8 cellular contexts compared by ENCODE assay signal in the genomic region with DNA sequence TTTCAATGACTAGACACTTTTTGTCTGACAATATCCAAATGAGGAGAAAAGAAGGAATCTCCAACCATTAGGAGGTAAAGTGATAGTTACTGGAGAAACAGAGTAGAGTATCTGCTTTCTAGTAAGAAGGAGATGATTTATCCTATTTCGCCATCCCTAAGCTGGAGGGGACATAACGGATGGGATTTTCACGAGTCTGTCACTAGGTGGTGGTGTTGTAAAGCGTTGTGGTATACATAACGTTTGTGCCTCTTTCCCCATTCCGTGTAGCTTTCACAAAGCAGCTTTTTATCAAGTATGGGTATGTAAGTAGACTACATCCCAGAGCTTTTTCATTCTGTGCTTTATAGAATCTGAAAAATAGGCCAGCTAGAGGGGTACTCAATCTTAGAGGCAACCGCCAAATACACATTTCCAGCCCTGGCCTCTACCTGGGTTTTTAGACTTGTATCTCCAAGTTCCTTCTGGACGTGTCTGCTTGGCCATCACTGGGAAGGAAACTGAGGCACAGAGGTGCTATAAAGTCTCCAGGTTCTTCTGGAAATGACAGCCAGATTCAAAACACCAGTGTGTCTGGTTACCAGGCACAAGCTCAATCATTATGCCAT. TPM values are rescaled to one million over a fixed set of nuclear protein-coding genes. Genes with fewer than 3 reads are reported as not detected.
DNase-seq lines count a peak whose midpoint lies in the region; ATAC-seq and TF ChIP-seq lines count a peak whose summit lies in the region.

No MANE protein-coding gene starts in this region.

- H3F3A ChIP-seq in OCI-LY1 (ENCODE audit: insufficient read depth, low read length), result no peaks in the 10 kb centered on the region

- POLR2A ChIA-PET in AG04450 (lab: Yijun Ruan, JAX), result no interaction called here

- ATAC-seq in GM18502 (IDR thresholded peaks at IDR 0.05; ENCODE audit: poor library complexity, unreplicated experiment) (peak; percentile 69), GM19467 (IDR thresholded peaks at IDR 0.05; ENCODE audit: unreplicated experiment) (no peak)

- H2AFZ ChIP-seq in OCI-LY1 (ENCODE audit: low read length) (no peak overlapping the region), trophoblast cell (ENCODE audit: insufficient read depth, low read length, poor library complexity) (no peak overlapping the region)

- no CpG with 5 or more reads among the region's 8 CpGs for WGBS in trophoblast cell (ENCODE audit: extremely low coverage, insufficient coverage, insufficient read length)

- H3K27me3 ChIP-seq in AG04450 (ENCODE audit: control insufficient read depth, insufficient read depth, low read length) (no peaks in the 10 kb centered on the region), OCI-LY1 (ENCODE audit: insufficient read depth, low read length) (no peaks in the 10 kb centered on the region), trophoblast cell (ENCODE audit: insufficient read depth, low read length) (no peaks in the 10 kb centered on the region)

- no peak overlapping the region for H3K18ac ChIP-seq in trophoblast cell (ENCODE audit: low read length)

- H2BK5ac ChIP-seq in trophoblast cell (ENCODE audit: low read depth, low read length, poor library complexity), result no peak overlapping the region

- no peak overlapping the region for H4K8ac ChIP-seq in trophoblast cell (ENCODE audit: low read depth, low read length)

- H2BK120ac ChIP-seq in trophoblast cell (ENCODE audit: insufficient read depth, low read length, poor library complexity), result no peak overlapping the region

- H3K4ac ChIP-seq in trophoblast cell (ENCODE audit: low read depth, low read length), result no peak overlapping the region

- CTCF ChIA-PET in AG04450 (lab: Charles Lee), result interaction anchor here (0.5 to 4.4 kb wide), 38 partner anchors 10 to 835 kb away, joined by 3 to 66 read pairs (median 4); no protein-coding TSS in a partner anchor

- H3K23ac ChIP-seq in trophoblast cell (ENCODE audit: low read length), result no peak overlapping the region

- DNase-seq in AG04450 (ENCODE audit: low read depth, low spot score) (peak; percentile 65), Kasumi-1 (lab: John Stamatoyannopoulos, UW) (peak; percentile 85 to 93), globus pallidus (ENCODE audit: low spot score) (peak; percentile 73), trophoblast cell (peak; percentile 54 to 90)
- peak; percentile 29 for DNase-seq in activated naive CD4-positive, alpha-beta T cell treated with Interleukin-2 at 50 U/mL for 16 hours

- H3K79me2 ChIP-seq in OCI-LY1 (ENCODE audit: insufficient read depth, low read length), result no peaks in the 10 kb centered on the region
- H3K79me2 ChIP-seq in trophoblast cell (ENCODE audit: control insufficient read depth, insufficient read depth, low read length, poor library complexity), result no peaks in the 10 kb centered on the region

- no peak overlapping the region for H3K4me2 ChIP-seq in OCI-LY1 (ENCODE audit: low read length)
- no peak overlapping the region for H3K4me2 ChIP-seq in trophoblast cell (ENCODE audit: low read length)

- H4K12ac ChIP-seq in trophoblast cell (ENCODE audit: low read depth, low read length), result no peak overlapping the region

- H3K9me3 ChIP-seq in AG04450 (ENCODE audit: control insufficient read depth, insufficient read depth, low read length), result no peaks in the 10 kb centered on the region
- no peaks in the 10 kb centered on the region for H3K9me3 ChIP-seq in OCI-LY1 (ENCODE audit: low read length)
- H3K9me3 ChIP-seq in trophoblast cell (ENCODE audit: insufficient read depth, low read depth, low read length), result no peaks in the 10 kb centered on the region

- no peaks in the 10 kb centered on the region for H4K20me1 ChIP-seq in OCI-LY1 (ENCODE audit: insufficient read depth, low read length)

- no peak overlapping the region for H3K14ac ChIP-seq in trophoblast cell (ENCODE audit: low read length)

- peaks cover 13% of the 10 kb centered on the region for H3K4me1 ChIP-seq in OCI-LY1 (ENCODE audit: insufficient read depth, low read length, severe bottlenecking)
- H3K4me1 ChIP-seq in trophoblast cell (ENCODE audit: control insufficient read depth in 1 of 2, insufficient read depth in 2 of 2, low read length in 2 of 2), result no peaks in the 10 kb centered on the region

- H3K36me3 ChIP-seq in OCI-LY1 (ENCODE audit: insufficient read depth, low read length) (no peaks in the 10 kb centered on the region), trophoblast cell (ENCODE audit: control insufficient read depth in 1 of 2, insufficient read depth in 2 of 2, low read length in 2 of 2) (no peaks in the 10 kb centered on the region)

- H3K4me3 ChIP-seq in AG04450 (ENCODE audit: low read depth, low read length) (no peak overlapping the region), OCI-LY1 (ENCODE audit: low read depth, low read length, poor library complexity, severe bottlenecking) (no peak overlapping the region), trophoblast cell (ENCODE audit: low read depth, low read length) (no peak overlapping the region)

- H3K9me2 ChIP-seq in OCI-LY1 (ENCODE audit: low read depth, low read length), result no peaks in the 10 kb centered on the region

- no peak overlapping the region for H2AK5ac ChIP-seq in trophoblast cell (ENCODE audit: low read length)

- H4K91ac ChIP-seq in trophoblast cell (ENCODE audit: low read depth, low read length), result no peak overlapping the region

- TF ChIP-seq CTCF in AG04450 (IDR thresholded peaks at IDR 0.05; ENCODE audit: low read depth, low read length) (peak; percentile 88), OCI-LY1 (IDR thresholded peaks at IDR 0.05; ENCODE audit: low read length) (peak; percentile 83)

- H3K27ac ChIP-seq in AG04450 (ENCODE audit: low read depth, low read length), result no peak overlapping the region
- no peak overlapping the region for H3K27ac ChIP-seq in OCI-LY1 (ENCODE audit: low read depth, low read length, poor library complexity, severe bottlenecking)
- no peak overlapping the region for H3K27ac ChIP-seq in trophoblast cell (ENCODE audit: low read depth, low read length)

- H3K9ac ChIP-seq in OCI-LY1 (ENCODE audit: low read length), result no peak overlapping the region
- no peak overlapping the region for H3K9ac ChIP-seq in trophoblast cell (ENCODE audit: low read length)

- no peak overlapping the region for H2BK12ac ChIP-seq in trophoblast cell (ENCODE audit: low read length)

- no peaks in the 10 kb centered on the region for H3K79me1 ChIP-seq in trophoblast cell (ENCODE audit: low read length)

RNA-seq across cellular contexts. Expression of a gene that starts 33.3 kb away (rescaled TPM):
- polyA plus RNA-seq in AG04450 (2011; rRNA removed), result not detected in 2 replicates
- not detected in 2 replicates for polyA minus RNA-seq in AG04450 (2011; rRNA and poly(A)+ RNA removed)
- 0.12 and 0.28 TPM in 2 replicates for polyA plus RNA-seq in trophoblast cell (2013)

Comparison
In these comparisons a context has a peak if more than half of its experiments do, and no peak if none do; other contexts are left out.
1. DNase-seq: peak in every context shown above with its lines; median percentile 89 in Kasumi-1; 73 in globus pallidus; 72 in trophoblast cell; 65 in AG04450; 29 in activated naive CD4-positive, alpha-beta T cell treated with Interleukin-2 at 50 U/mL for 16 hours.